ENCODE assay signal across 5 cellular contexts in genomic region chr2:216384409-216384808, GRCh38. TPM values are rescaled to one million over a fixed set of nuclear protein-coding genes. Genes with fewer than 3 reads are reported as not detected.
"Had no signal": no experiment of that assay in that cellular context is flagged by ENCODE, and none has a peak within 500 bp of the region (broad histone marks: within the 10 kb centered on the region; RNA-seq: fewer than 3 reads in every experiment).

No MANE protein-coding gene starts in this region.

RNA-seq across cellular contexts. Expression of gene MARCHF4, which starts 12.1 kb away (rescaled TPM):
- total RNA-seq: naive thymus-derived CD4-positive, alpha-beta T cell; natural killer cell; psoas muscle; sciatic nerve; spleen had no signal
